14 cellular contexts compared by ENCODE assay signal in genomic region chrX:39894626-39895025, GRCh38.
DNase-seq lines count a peak whose midpoint lies in the region; ATAC-seq, FAIRE-seq and TF ChIP-seq lines count a peak whose summit lies in the region.
"Had no signal": no experiment of that assay in that cellular context is flagged by ENCODE, and none has a peak within 500 bp of the region (broad histone marks: within the 10 kb centered on the region; RNA-seq: fewer than 3 reads in every experiment).

No MANE protein-coding gene starts in this region.

- H3K4me3 ChIP-seq in A673 (ENCODE audit: low read depth, low read length, poor library complexity, severe bottlenecking) = no peak overlapping the region
- no peak overlapping the region for H3K4me3 ChIP-seq in lung
- H3K4me3 ChIP-seq: ascending aorta, GM12878 had no signal

- H3K27ac ChIP-seq in A673 (ENCODE audit: low read depth, low read length, poor library complexity, severe bottlenecking) (no peak overlapping the region), VCaP (peak overlapping the region; percentile 97), lung (ENCODE audit: low read depth in 1 of 2, low read length in 1 of 2) (peak overlapping the region in 1 of 2 donors; percentile 4)
- H3K27ac ChIP-seq: ascending aorta had no signal

- WGBS in lung, 2 donors = 26 to 55% methylated on average over 7 of the region's 7 CpGs

- POLR2A ChIA-PET in A673 (lab: Charles Lee; ENCODE audit: low non-redundant PET) = no interaction called here

- intact Hi-C loops in A673 (cut with micrococcal nuclease; ENCODE audit: unreplicated experiment) = no loop called here

- DNase-seq in A673 (ENCODE audit: low spot score) (peak; percentile 55), HT1080 (ENCODE audit: low read depth) (peak; percentile 20), lung (ENCODE audit: low spot score) (peak; percentile 54), DMS79 treated with DMSO at 0.1 percent for 48 hours (lab: John Stamatoyannopoulos, UW) (no peak), RCC 7860 (ENCODE audit: low spot score) (no peak), frontal cortex (ENCODE audit: low spot score in 2 of 2) (no peak)
- DNase-seq: activated effector memory CD4-positive, alpha-beta T cell treated with Interleukin-2 at 50 U/mL for 16 hours; Karpas-422; NK-92 treated with Interleukin-12 subunit alpha and Interleukin-12 subunit beta, amount 100 ng/mL, for 24 hours; SK-N-SH had no signal

- TF ChIP-seq CTCF in A673 (conservative IDR thresholded peaks at IDR 0.05; ENCODE audit: low read depth, low read length) (no peak), VCaP (conservative IDR thresholded peaks at IDR 0.05) (no peak), lung (IDR thresholded peaks at IDR 0.05; ENCODE audit: control extremely low read depth, extremely low read depth) (no peak)

- peaks cover 34% of the 10 kb centered on the region for H3K4me1 ChIP-seq in A673 (ENCODE audit: insufficient read depth, low read length, poor library complexity, severe bottlenecking)
- peaks cover 0 to 11% of the 10 kb centered on the region in 2 donors for H3K4me1 ChIP-seq in lung (ENCODE audit: control insufficient read depth in 2 of 2, insufficient read depth in 2 of 2, low read length in 2 of 2)

- H3K9me3 ChIP-seq in A673 (ENCODE audit: low read depth, low read length, poor library complexity, severe bottlenecking) (no peaks in the 10 kb centered on the region), lung (ENCODE audit: control insufficient read depth in 2 of 2, insufficient read depth in 1 of 2, low read length in 1 of 2) (peaks cover 0 to 4% of the 10 kb centered on the region in 2 donors)
- H3K9me3 ChIP-seq: ascending aorta, SK-N-SH had no signal

- no peaks in the 10 kb centered on the region for H3K27me3 ChIP-seq in A673 (replicated peaks; ENCODE audit: insufficient read depth, low read depth, low read length, poor library complexity)
- H3K27me3 ChIP-seq in lung (ENCODE audit: control insufficient read depth, insufficient read depth) = no peaks in the 10 kb centered on the region
- H3K27me3 ChIP-seq: ascending aorta had no signal

- H3K36me3 ChIP-seq in A673 (ENCODE audit: insufficient read depth, low read length, poor library complexity, severe bottlenecking) = no peaks in the 10 kb centered on the region
- no peaks in the 10 kb centered on the region for H3K36me3 ChIP-seq in lung (ENCODE audit: control insufficient read depth in 2 of 2, insufficient read depth in 2 of 2, low read length in 2 of 2)
- H3K36me3 ChIP-seq: ascending aorta had no signal

- CTCF ChIA-PET in A673 (lab: Charles Lee) = no interaction called here

- ATAC-seq in lung (ENCODE audit: insufficient read depth, low FRiP score) (peak; percentile 37), HG02885 (IDR thresholded peaks at IDR 0.05; ENCODE audit: poor library complexity, unreplicated experiment) (no peak)

- no TSS peak for BruUV-seq in A673 (replicated peaks; lab: Mats Ljungman, UMichigan)

- FAIRE-seq in RCC 7860 (lab: Jason Lieb, UNC) = no peak
- FAIRE-seq in frontal cortex (lab: Jason Lieb, UNC) = no peak

Comparison
In these comparisons a context has a peak if more than half of its experiments do, and no peak if none do; other contexts are left out.
1. DNase-seq: peak in A673 (single experiment), HT1080 (single experiment) and lung (single experiment); none in DMS79 treated with DMSO at 0.1 percent for 48 hours (single experiment), RCC 7860 (single experiment) and frontal cortex (0 of 2).